13 cellular contexts compared by ENCODE assay signal in genomic region chrX:13419918-13420317, GRCh38.
"Had no signal": no experiment of that assay in that cellular context is flagged by ENCODE, and none has a peak within 500 bp of the region (broad histone marks: within the 10 kb centered on the region; RNA-seq: fewer than 3 reads in every experiment).

No MANE protein-coding gene starts in this region.

- FAIRE-seq: pancreas, urothelium cell line had no signal

- H3K4me3 ChIP-seq: adrenal gland, gastrocnemius medialis, heart right ventricle, pancreas, sigmoid colon, tibial artery had no signal

- H3K36me3 ChIP-seq: adrenal gland, gastrocnemius medialis, heart right ventricle, pancreas, sigmoid colon, tibial artery had no signal

- DNase-seq: activated CD4-positive, alpha-beta T cell treated with anti-CD3 and anti-CD28 coated beads for 1 hour; activated CD4-positive, alpha-beta T cell treated with anti-CD3 and anti-CD28 coated beads, Interleukin-2, amount 50 U/mL, for 48 hours; activated naive CD4-positive, alpha-beta T cell treated with anti-CD3 and anti-CD28 coated beads, Interleukin-2, amount 10 ng/mL, durations not matched to agents 7 days and 5 days; adrenal gland; erythroblast; gastrocnemius medialis; heart right ventricle; pancreas; sigmoid colon; stimulated activated naive CD4-positive, alpha-beta T cell; T1000; tibial artery had no signal

- H3K27me3 ChIP-seq: gastrocnemius medialis, sigmoid colon, tibial artery had no signal

- H3K27ac ChIP-seq: adrenal gland, pancreas, sigmoid colon, tibial artery had no signal

- H3K9me3 ChIP-seq: adrenal gland, gastrocnemius medialis, pancreas, sigmoid colon had no signal

- H3K4me1 ChIP-seq: adrenal gland, gastrocnemius medialis, pancreas, sigmoid colon had no signal
